Comparison of ENCODE assay signal across 35 cellular contexts in genomic region chr13:112462408-112462807, GRCh38.
"Had no signal": no experiment of that assay in that cellular context is flagged by ENCODE, and none has a peak within 500 bp of the region (broad histone marks: within the 10 kb centered on the region; RNA-seq: fewer than 3 reads in every experiment).

No MANE protein-coding gene starts in this region.

- DNase-seq: Karpas-422, Kasumi-1, KG1, MG63, MM.1S, MV-4-11, NCI-H1048, NCI-H1092, NCI-H1092 treated with DMSO at 0.1 percent for 48 hours, NCI-H1105, NCI-H1105 treated with DMSO at 0.1 percent for 48 hours, NCI-H1417, NCI-H1417 treated with DMSO at 0.1 percent for 48 hours, NCI-H1436, NCI-H1436 treated with DMSO at 0.1 percent for 48 hours, NCI-H146, NCI-H1694, NCI-H1694 treated with DMSO at 0.1 percent for 48 hours, NCI-H187, NCI-H187 treated with DMSO at 0.1 percent for 48 hours, NCI-H1930, NCI-H2029, NCI-H2029 treated with DMSO at 0.1 percent for 48 hours, NCI-H2081, NCI-H2081 treated with DMSO at 0.1 percent for 48 hours, NCI-H2107, NCI-H2171, NCI-H2171 treated with DMSO at 0.1 percent for 48 hours, NCI-H2227 treated with DMSO at 0.1 percent for 48 hours, NCI-H226, NCI-H345, NCI-H446, NCI-H446 treated with DMSO at 0.1 percent for 48 hours, NCI-H510A had no signal

- H3K9ac ChIP-seq: KMS-11 had no signal

- H3K4me2 ChIP-seq: KMS-11 had no signal

- H3K27me3 ChIP-seq: MG63 had no signal

- H3K27ac ChIP-seq: KMS-11 had no signal

- H3K9me3 ChIP-seq: MG63 had no signal

- H3K36me3 ChIP-seq: MG63 had no signal

- H3K4me3 ChIP-seq: MG63 had no signal
